In the genomic region with DNA sequence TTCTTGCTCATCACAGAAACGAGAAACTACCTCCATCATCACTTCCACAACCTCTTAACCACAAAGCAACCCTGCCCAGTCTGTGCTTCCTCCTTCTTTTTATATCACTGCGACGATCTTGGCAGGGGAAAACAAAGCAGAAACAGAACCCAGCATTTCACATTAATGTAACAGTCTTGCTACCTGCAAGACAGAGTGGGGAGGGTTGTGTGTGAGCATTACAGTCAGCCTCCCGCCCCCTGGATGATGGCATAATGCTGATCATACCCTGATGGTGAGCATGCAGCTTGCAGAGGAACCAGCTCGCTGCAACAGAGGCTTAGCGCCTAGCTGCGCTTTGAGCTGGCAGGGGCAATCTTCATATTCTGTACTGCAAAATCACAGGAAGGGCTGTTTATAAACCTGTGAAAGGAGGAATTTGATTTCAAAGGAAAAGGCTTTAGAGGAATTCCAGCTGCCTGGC, we compare ENCODE assay signal across 8 cellular contexts.
DNase-seq lines count a peak whose midpoint lies in the region; ATAC-seq lines count a peak whose summit lies in the region.

No MANE protein-coding gene starts in this region.

- H3K36me3 Mint-ChIP-seq in activated CD4-positive, alpha-beta memory T cell treated with anti-CD3 and anti-CD28 coated beads for 36 hours, result no peaks in the 10 kb centered on the region

- no peak overlapping the region for H3K27ac Mint-ChIP-seq in activated CD4-positive, alpha-beta memory T cell treated with anti-CD3 and anti-CD28 coated beads for 36 hours

- intact Hi-C loops in activated CD4-positive, alpha-beta memory T cell treated with anti-CD3 and anti-CD28 coated beads for 36 hours (cut with micrococcal nuclease), result loop anchor here (2.0 to 10.0 kb wide), 3 partner anchors 229 to 411 kb away; partner anchors contain the start of gene RHBDD1

- peaks cover 15% of the 10 kb centered on the region for H3K4me1 Mint-ChIP-seq in activated CD4-positive, alpha-beta memory T cell treated with anti-CD3 and anti-CD28 coated beads for 36 hours (ENCODE audit: low read depth)

- H3K27me3 Mint-ChIP-seq in activated CD4-positive, alpha-beta memory T cell treated with anti-CD3 and anti-CD28 coated beads for 36 hours, result peaks cover 11% of the 10 kb centered on the region

- ATAC-seq in GM21381 (IDR thresholded peaks at IDR 0.05; ENCODE audit: unreplicated experiment), result peak; percentile 77

- in situ Hi-C loops in KBM-7 (cut with MboI; ENCODE audit: low pct_unique_long_range_greater_than_20kb, low sequenced_read_pairs), result no loop called here

- H3K4me3 Mint-ChIP-seq in activated CD4-positive, alpha-beta memory T cell treated with anti-CD3 and anti-CD28 coated beads for 36 hours, result peak overlapping the region; percentile 5

- DNase-seq in A172 (ENCODE audit: low spot score) (peak; percentile 34), KBM-7 (peak; percentile 86), glomerular visceral epithelial cell (ENCODE audit: extremely low spot score) (peak; percentile 35), AG08395 (ENCODE audit: low spot score) (no peak), NCI-H128 (lab: John Stamatoyannopoulos, UW; ENCODE audit: unreplicated experiment) (no peak)
- DNase-seq in activated CD4-positive, alpha-beta memory T cell treated with anti-CD3 and anti-CD28 coated beads for 36 hours, result peak; percentile 66
- DNase-seq in stimulated activated CD4-positive, alpha-beta T cell treated with anti-CD3 and anti-CD28 coated beads, Interleukin-15, amount 100 ng/mL, for 48 hours (ENCODE audit: low read depth in 2 of 2), result peak; percentile 33

- no peaks in the 10 kb centered on the region for H3K9me3 Mint-ChIP-seq in activated CD4-positive, alpha-beta memory T cell treated with anti-CD3 and anti-CD28 coated beads for 36 hours

- CTCF ChIA-PET in activated CD4-positive, alpha-beta memory T cell treated with anti-CD3 and anti-CD28 coated beads for 36 hours (lab: Charles Lee), result no interaction called here

- POLR2A ChIA-PET in activated CD4-positive, alpha-beta memory T cell treated with anti-CD3 and anti-CD28 coated beads for 36 hours (lab: Charles Lee), result no interaction called here

Comparison
In these comparisons a context has a peak if more than half of its experiments do, and no peak if none do; other contexts are left out.
1. DNase-seq: peak in A172 (single experiment), KBM-7 (single experiment), activated CD4-positive, alpha-beta memory T cell treated with anti-CD3 and anti-CD28 coated beads for 36 hours (single experiment), glomerular visceral epithelial cell (single experiment) and stimulated activated CD4-positive, alpha-beta T cell treated with anti-CD3 and anti-CD28 coated beads, Interleukin-15, amount 100 ng/mL, for 48 hours (2 of 2); none in AG08395 (single experiment) and NCI-H128 (single experiment).